1 cellular context compared by ENCODE assay signal in the genomic region with DNA sequence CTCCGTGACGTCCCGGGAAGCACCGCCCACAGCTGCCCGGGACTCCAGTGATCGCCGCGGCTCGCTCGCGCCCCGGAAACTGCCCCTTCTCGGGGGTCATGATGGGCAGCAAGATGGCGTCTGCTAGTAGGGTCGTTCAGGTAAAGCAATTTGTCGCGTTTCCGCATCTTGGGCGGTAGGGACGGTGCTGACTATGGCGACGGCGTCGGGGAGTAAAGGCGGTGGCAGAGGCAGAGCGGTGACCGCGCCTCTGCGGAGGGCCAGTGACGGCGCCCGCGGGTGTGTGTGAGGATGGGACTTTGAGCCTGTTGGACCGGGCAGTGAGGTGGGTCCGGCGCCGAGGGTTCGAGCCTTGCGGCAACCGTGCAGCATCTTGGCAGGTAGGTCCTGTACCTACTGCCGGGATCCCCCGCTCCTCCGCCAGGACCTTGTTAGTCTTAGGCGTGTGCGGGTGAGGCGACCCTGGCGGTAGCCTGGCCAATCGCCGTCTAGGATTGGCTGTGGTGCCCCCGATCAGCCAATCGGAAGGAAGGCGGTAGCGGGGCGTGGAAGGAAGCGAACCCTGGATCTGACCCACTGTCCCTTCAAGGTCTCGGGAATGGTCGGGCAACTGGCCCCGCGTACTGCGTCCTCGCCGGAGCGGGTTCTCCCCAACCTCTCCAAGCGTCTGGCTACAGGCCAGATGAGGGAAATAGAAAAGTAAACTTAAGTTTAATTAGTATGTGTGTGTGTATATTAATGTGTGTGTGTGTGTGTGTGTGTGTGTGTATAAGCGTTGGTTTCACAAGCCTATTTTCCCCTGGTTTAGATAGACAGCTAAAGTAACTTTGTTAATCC.
TF ChIP-seq lines count a peak whose summit lies in the region.

No MANE protein-coding gene starts in this region.

TF ChIP-seq in HepG2, 621 proteins besides CTCF, POLR2A, EP300 and RAD21 (continued from another document):
- TF ChIP-seq ZBTB4 (CRISPR knock-in tag; IDR thresholded peaks at IDR 0.05; ENCODE audit: borderline replicate concordance) (peak; percentile 87; the same call in 1 of the 2 replicates), MEIS2 (CRISPR knock-in tag; IDR thresholded peaks at IDR 0.05) (peak; percentile 41; the same call in 1 of the 2 replicates), GPN1 (CRISPR knock-in tag; IDR thresholded peaks at IDR 0.05; ENCODE audit: borderline replicate concordance) (no peak), RNF2 (conservative IDR thresholded peaks at IDR 0.05; ENCODE audit: low read depth) (no peak), HES4 (CRISPR knock-in tag; IDR thresholded peaks at IDR 0.05; ENCODE audit: borderline replicate concordance) (peak; percentile 55; the same call in 1 of the 2 replicates), MAFG (CRISPR knock-in tag; IDR thresholded peaks at IDR 0.05) (no peak), SOX13 (IDR thresholded peaks at IDR 0.05) (no peak), SOX13 (CRISPR knock-in tag; conservative IDR thresholded peaks at IDR 0.05 in 1 of 2, IDR thresholded peaks at IDR 0.05 in 1 of 2) (peak in 1 of 2 experiments; percentile 37; a peak in 2 of 4 replicates), PITX1 (CRISPR knock-in tag; IDR thresholded peaks at IDR 0.05) (peak; percentile 68; the same call in 1 of the 2 replicates), ZNF326 (CRISPR knock-in tag; IDR thresholded peaks at IDR 0.05; ENCODE audit: borderline replicate concordance) (no peak), ZNF225 (CRISPR knock-in tag; IDR thresholded peaks at IDR 0.05) (peak; percentile 93), NFRKB (IDR thresholded peaks at IDR 0.05) (no peak), SIX1 (CRISPR knock-in tag; IDR thresholded peaks at IDR 0.05; ENCODE audit: borderline replicate concordance) (no peak), NR2F2 (IDR thresholded peaks at IDR 0.05; ENCODE audit: borderline replicate concordance, low read depth) (0 out of 2 replicates have a peak, but pooled peaks have one; percentile 17), ZNF550 (CRISPR knock-in tag; IDR thresholded peaks at IDR 0.05; ENCODE audit: borderline replicate concordance) (no peak), PAXIP1 (CRISPR knock-in tag; conservative IDR thresholded peaks at IDR 0.05) (no peak; the same call in none of the 2 replicates), ZSCAN29 (CRISPR knock-in tag; conservative IDR thresholded peaks at IDR 0.05) (no peak), ZGPAT (CRISPR knock-in tag; IDR thresholded peaks at IDR 0.05) (peak; percentile 88), NR0B2 (CRISPR knock-in tag; IDR thresholded peaks at IDR 0.05) (peak; percentile 92), ZNF121 (CRISPR knock-in tag; IDR thresholded peaks at IDR 0.05) (0 out of 2 replicates have a peak, but pooled peaks have one; percentile 12), ARHGAP35 (CRISPR knock-in tag; IDR thresholded peaks at IDR 0.05; ENCODE audit: borderline replicate concordance) (peak; percentile 85; the same call in 1 of the 2 replicates), CBFB (CRISPR knock-in tag; IDR thresholded peaks at IDR 0.05) (no peak), DNMT1 (CRISPR knock-in tag; IDR thresholded peaks at IDR 0.05) (no peak), ZNF547 (CRISPR knock-in tag; IDR thresholded peaks at IDR 0.05) (peak; percentile 70), CENPX (CRISPR knock-in tag; IDR thresholded peaks at IDR 0.05) (no peak)
- TF ChIP-seq, protein P1, sequence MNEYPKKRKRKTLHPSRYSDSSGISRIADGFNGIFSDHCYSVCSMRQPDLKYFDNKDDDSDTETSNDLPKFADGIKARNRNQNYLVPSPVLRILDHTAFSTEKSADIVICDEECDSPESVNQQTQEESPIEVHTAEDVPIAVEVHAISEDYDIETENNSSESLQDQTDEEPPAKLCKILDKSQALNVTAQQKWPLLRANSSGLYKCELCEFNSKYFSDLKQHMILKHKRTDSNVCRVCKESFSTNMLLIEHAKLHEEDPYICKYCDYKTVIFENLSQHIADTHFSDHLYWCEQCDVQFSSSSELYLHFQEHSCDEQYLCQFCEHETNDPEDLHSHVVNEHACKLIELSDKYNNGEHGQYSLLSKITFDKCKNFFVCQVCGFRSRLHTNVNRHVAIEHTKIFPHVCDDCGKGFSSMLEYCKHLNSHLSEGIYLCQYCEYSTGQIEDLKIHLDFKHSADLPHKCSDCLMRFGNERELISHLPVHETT (CRISPR knock-in tag; conservative IDR thresholded peaks at IDR 0.05), result peak; percentile 70; the same call in 1 of the 2 replicates
- TF ChIP-seq, protein P2, sequence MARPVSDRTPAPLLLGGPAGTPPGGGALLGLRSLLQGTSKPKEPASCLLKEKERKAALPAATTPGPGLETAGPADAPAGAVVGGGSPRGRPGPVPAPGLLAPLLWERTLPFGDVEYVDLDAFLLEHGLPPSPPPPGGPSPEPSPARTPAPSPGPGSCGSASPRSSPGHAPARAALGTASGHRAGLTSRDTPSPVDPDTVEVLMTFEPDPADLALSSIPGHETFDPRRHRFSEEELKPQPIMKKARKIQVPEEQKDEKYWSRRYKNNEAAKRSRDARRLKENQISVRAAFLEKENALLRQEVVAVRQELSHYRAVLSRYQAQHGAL (CRISPR knock-in tag; IDR thresholded peaks at IDR 0.05; ENCODE audit: not compliant biosample characterization), result no peak
- TF ChIP-seq, protein P3, sequence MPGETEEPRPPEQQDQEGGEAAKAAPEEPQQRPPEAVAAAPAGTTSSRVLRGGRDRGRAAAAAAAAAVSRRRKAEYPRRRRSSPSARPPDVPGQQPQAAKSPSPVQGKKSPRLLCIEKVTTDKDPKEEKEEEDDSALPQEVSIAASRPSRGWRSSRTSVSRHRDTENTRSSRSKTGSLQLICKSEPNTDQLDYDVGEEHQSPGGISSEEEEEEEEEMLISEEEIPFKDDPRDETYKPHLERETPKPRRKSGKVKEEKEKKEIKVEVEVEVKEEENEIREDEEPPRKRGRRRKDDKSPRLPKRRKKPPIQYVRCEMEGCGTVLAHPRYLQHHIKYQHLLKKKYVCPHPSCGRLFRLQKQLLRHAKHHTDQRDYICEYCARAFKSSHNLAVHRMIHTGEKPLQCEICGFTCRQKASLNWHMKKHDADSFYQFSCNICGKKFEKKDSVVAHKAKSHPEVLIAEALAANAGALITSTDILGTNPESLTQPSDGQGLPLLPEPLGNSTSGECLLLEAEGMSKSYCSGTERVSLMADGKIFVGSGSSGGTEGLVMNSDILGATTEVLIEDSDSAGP (CRISPR knock-in tag; IDR thresholded peaks at IDR 0.05; ENCODE audit: borderline replicate concordance), result peak; percentile 91; the same call in 1 of the 2 replicates
- TF ChIP-seq, protein P4, sequence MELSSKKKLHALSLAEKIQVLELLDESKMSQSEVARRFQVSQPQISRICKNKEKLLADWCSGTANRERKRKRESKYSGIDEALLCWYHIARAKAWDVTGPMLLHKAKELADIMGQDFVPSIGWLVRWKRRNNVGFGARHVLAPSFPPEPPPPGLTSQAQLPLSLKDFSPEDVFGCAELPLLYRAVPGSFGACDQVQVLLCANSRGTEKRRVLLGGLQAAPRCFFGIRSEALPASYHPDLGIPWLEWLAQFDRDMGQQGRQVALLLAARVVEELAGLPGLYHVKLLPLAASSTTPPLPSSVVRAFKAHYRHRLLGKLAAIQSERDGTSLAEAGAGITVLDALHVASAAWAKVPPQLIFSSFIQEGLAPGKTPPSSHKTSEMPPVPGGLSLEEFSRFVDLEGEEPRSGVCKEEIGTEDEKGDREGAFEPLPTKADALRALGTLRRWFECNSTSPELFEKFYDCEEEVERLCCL (CRISPR knock-in tag; IDR thresholded peaks at IDR 0.05; ENCODE audit: borderline replicate concordance), result 0 out of 2 replicates have a peak, but pooled peaks have one; percentile 54
